8 cellular contexts compared by ENCODE assay signal in the genomic region with DNA sequence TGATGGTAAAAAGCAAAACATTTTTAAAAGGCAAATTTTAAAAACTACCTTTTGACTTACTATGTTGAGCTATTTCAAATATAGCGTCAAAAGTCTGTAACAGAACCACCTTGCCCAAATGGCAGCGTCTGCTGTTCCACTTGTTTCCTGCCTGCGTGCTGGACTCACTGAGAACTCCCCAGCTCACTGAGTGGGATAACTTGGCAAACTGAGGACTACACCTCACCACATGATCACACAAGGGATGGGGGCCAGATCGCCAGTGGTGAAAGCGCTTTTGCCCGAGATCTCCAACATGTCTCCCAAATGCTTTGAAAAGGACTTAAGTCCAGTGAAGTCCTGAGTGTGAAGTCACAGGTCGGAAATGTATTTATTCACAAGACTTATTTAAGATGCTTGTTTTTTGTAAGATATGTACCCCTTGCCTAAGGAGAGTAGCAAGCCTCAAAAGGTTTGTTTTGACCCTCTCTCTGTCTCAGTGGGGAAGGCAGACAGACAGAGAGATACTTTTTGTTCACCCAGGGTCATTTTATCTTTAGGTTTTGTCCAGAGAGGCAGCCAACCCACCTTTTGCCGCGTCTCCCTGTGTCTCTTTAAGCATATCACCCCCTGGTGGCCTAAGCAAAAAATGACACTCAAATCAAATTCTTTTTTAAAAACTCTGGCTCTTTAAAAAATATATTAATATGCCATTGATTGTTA.
DNase-seq lines count a peak whose midpoint lies in the region; ATAC-seq and TF ChIP-seq lines count a peak whose summit lies in the region.

No MANE protein-coding gene starts in this region.

- peak; percentile 72 for TF ChIP-seq CTCF in AG04450 (IDR thresholded peaks at IDR 0.05; ENCODE audit: low read depth, low read length)
- peak; percentile 63 for TF ChIP-seq CTCF in GM12872 (IDR thresholded peaks at IDR 0.05; ENCODE audit: insufficient read depth, low read depth, low read length)
- TF ChIP-seq CTCF in brain (conservative IDR thresholded peaks at IDR 0.05): peak; percentile 79 to 85
- TF ChIP-seq CTCF in left lung (IDR thresholded peaks at IDR 0.05): peak; percentile 37

- H3K4me1 Mint-ChIP-seq in brain: peaks cover 91% of the 10 kb centered on the region

- peaks cover 0 to 2% (median 0%) of the 10 kb centered on the region in 5 experiments for H3K9me3 Mint-ChIP-seq in brain

- POLR2A ChIA-PET in AG04450 (lab: Yijun Ruan, JAX): no interaction called here

- H3K4me3 ChIP-seq in AG04450 (ENCODE audit: low read depth, low read length) (no peak overlapping the region), left lung (no peak overlapping the region)

- no peaks in the 10 kb centered on the region for H3K4me1 ChIP-seq in left lung

- peaks cover 11% of the 10 kb centered on the region for H3K27me3 Mint-ChIP-seq in brain

- intact Hi-C loops in left lung (cut with DNase I): loop anchor here in 1 of 2 donors (5.0 kb wide), 1 partner anchor 330 kb away; no protein-coding TSS in a partner anchor

- H3K9me3 ChIP-seq in AG04450 (ENCODE audit: control insufficient read depth, insufficient read depth, low read length) (no peaks in the 10 kb centered on the region), left lung (no peaks in the 10 kb centered on the region)

- H3K27me3 ChIP-seq in AG04450 (ENCODE audit: control insufficient read depth, insufficient read depth, low read length): no peaks in the 10 kb centered on the region
- peaks cover 0 to 14% of the 10 kb centered on the region in 2 donors for H3K27me3 ChIP-seq in left lung

- CTCF ChIA-PET in AG04450 (lab: Charles Lee): interaction anchor here (0.6 to 3.4 kb wide), 20 partner anchors 9 to 336 kb away, joined by 3 to 25 read pairs (median 4); no protein-coding TSS in a partner anchor

- H3K27ac ChIP-seq in AG04450 (ENCODE audit: low read depth, low read length) (no peak overlapping the region), left lung (no peak overlapping the region)

- ATAC-seq in left lung (peak; percentile 56), GM19397 (IDR thresholded peaks at IDR 0.05; ENCODE audit: unreplicated experiment) (no peak)

- H3K36me3 ChIP-seq in left lung: no peaks in the 10 kb centered on the region

- DNase-seq in AG04450 (ENCODE audit: low read depth, low spot score) (no peak), NAMALWA (ENCODE audit: low spot score) (peak; percentile 38), left lung (no peak)
- no peak for DNase-seq in effector CD8-positive, alpha-beta T cell (lab: John Stamatoyannopoulos, UW)
- no peak for DNase-seq in effector CD4-positive, alpha-beta T cell

- peak overlapping the region; percentile 77 to 88 (median 79) for H3K4me3 Mint-ChIP-seq in brain

- peak overlapping the region; percentile 76 to 88 (median 84) for H3K27ac Mint-ChIP-seq in brain

- H3K36me3 Mint-ChIP-seq in brain: peaks cover 6% of the 10 kb centered on the region
